ENCODE assay signal across 7 cellular contexts in genomic region chr15:70466895-70467529, GRCh38.
A peak's percentile ranks its signal among the peaks of the same experiment; 100 is the strongest.
DNase-seq lines count a peak whose midpoint lies in the region; ATAC-seq and TF ChIP-seq lines count a peak whose summit lies in the region.

No MANE protein-coding gene starts in this region.

- TF ChIP-seq POLR2A in sigmoid colon (IDR thresholded peaks at IDR 0.05) = no peak

- peaks cover 29% of the 10 kb centered on the region; the same call in 1 of the 2 replicates for H3F3A ChIP-seq in PC-9 (ENCODE audit: insufficient read depth, low read depth)

- H3K4me2 ChIP-seq in PC-9 = no peak overlapping the region

- H4K20me1 ChIP-seq in PC-9 (ENCODE audit: insufficient read depth) = no peaks in the 10 kb centered on the region

- H3K36me3 ChIP-seq in PC-9 (ENCODE audit: low read depth) (no peaks in the 10 kb centered on the region), sigmoid colon (no peaks in the 10 kb centered on the region)

- peak; percentile 70 for TF ChIP-seq CTCF in PC-9 (conservative IDR thresholded peaks at IDR 0.05)
- TF ChIP-seq CTCF in sigmoid colon (IDR thresholded peaks at IDR 0.05) = peak; percentile 21 to 69 (median 56)

- H3K27me3 ChIP-seq in PC-9 (ENCODE audit: insufficient read depth, low read depth) (no peaks in the 10 kb centered on the region), sigmoid colon (no peaks in the 10 kb centered on the region)

- 35 to 39% methylated on average over 4 of the region's 4 CpGs for WGBS in sigmoid colon, 2 donors

- ATAC-seq in GM18498 (IDR thresholded peaks at IDR 0.05; ENCODE audit: unreplicated experiment) = no peak

- intact Hi-C loops in PC-9 (cut with micrococcal nuclease; ENCODE audit: unreplicated experiment) (loop anchor here (10.0 kb wide), 2 partner anchors 142 to 612 kb away; no protein-coding TSS in a partner anchor), sigmoid colon (cut with DNase I) (no loop called here)

- BruUV-seq in PC-9 (replicated peaks; lab: Mats Ljungman, UMichigan) = no TSS peak

- H2AFZ ChIP-seq in PC-9 = no peak overlapping the region

- H3K9me3 ChIP-seq in PC-9 (ENCODE audit: insufficient read depth, low read depth) (no peaks in the 10 kb centered on the region), sigmoid colon (no peaks in the 10 kb centered on the region)

- H3K4me1 ChIP-seq in PC-9 (replicated peaks; ENCODE audit: insufficient read depth) (peaks cover 63% of the 10 kb centered on the region), sigmoid colon (no peaks in the 10 kb centered on the region)

- no peak for TF ChIP-seq EP300 in sigmoid colon (IDR thresholded peaks at IDR 0.05)

- CTCF ChIA-PET in PC-9 (lab: Charles Lee) = interaction anchor here (0.6 to 1.1 kb wide), 6 partner anchors 8 to 989 kb away, joined by 3 to 10 read pairs (median 4); no protein-coding TSS in a partner anchor

- POLR2A ChIA-PET in PC-9 (lab: Charles Lee; ENCODE audit: unreplicated experiment) = interaction anchor here (0.5 to 0.6 kb wide), 2 partner anchors 24 to 61 kb away, joined by 3 to 5 read pairs; no protein-coding TSS in a partner anchor

- peak; percentile 62 for DNase-seq in EL
- peak; percentile 53 for DNase-seq in HT1080 (ENCODE audit: low read depth)
- DNase-seq in PC-9 = peak; percentile 42 to 49
- peak; percentile 63 for DNase-seq in amniotic epithelial cell (ENCODE audit: low read depth)
- DNase-seq in hepatic stellate cell (ENCODE audit: low spot score) = peak; percentile 62
- DNase-seq in sigmoid colon = peak; percentile 75

- H3K9me2 ChIP-seq in PC-9 (ENCODE audit: insufficient read depth) = no peaks in the 10 kb centered on the region

- H3K4me3 ChIP-seq in PC-9 (no peak overlapping the region), sigmoid colon (no peak overlapping the region)

- no peak overlapping the region for H3K27ac ChIP-seq in PC-9
- no peak overlapping the region for H3K27ac ChIP-seq in sigmoid colon

- no peaks in the 10 kb centered on the region for H3K79me2 ChIP-seq in PC-9 (ENCODE audit: low read depth)
